28 cellular contexts compared by ENCODE assay signal in genomic region chr12:45853550-45853949, GRCh38.
DNase-seq lines count a peak whose midpoint lies in the region; ATAC-seq, FAIRE-seq and TF ChIP-seq lines count a peak whose summit lies in the region.
"Had no signal": no experiment of that assay in that cellular context is flagged by ENCODE, and none has a peak within 500 bp of the region (broad histone marks: within the 10 kb centered on the region; RNA-seq: fewer than 3 reads in every experiment).

No MANE protein-coding gene starts in this region.

- no peaks in the 10 kb centered on the region for H3K79me2 ChIP-seq in endothelial cell of umbilical vein (ENCODE audit: control insufficient read depth, insufficient read depth, low read length)

- no peak overlapping the region for H3K4me3 Mint-ChIP-seq in T-helper 17 cell
- no peak overlapping the region for H3K4me3 Mint-ChIP-seq in activated T-helper 17 cell treated with anti-CD3 and anti-CD28 coated beads, Interleukin-2, amount 50 U/mL, for 72 hours
- H3K4me3 Mint-ChIP-seq: CD14-positive monocyte; CD4-positive, alpha-beta memory T cell; CD4-positive, CD25-positive, alpha-beta regulatory T cell; CD8-positive, alpha-beta memory T cell had no signal

- 54 to 70% (median 64%) methylated on average over 3 of the region's 3 CpGs for WGBS in heart left ventricle, 4 donors

- TF ChIP-seq POLR2A in heart left ventricle (IDR thresholded peaks at IDR 0.05) (no peak), endothelial cell of umbilical vein (IDR thresholded peaks at IDR 0.05; ENCODE audit: low read depth, low read length) (no peak)

- H3K27ac Mint-ChIP-seq in T-helper 17 cell: peak overlapping the region; percentile 73
- H3K27ac Mint-ChIP-seq in activated T-helper 17 cell treated with anti-CD3 and anti-CD28 coated beads, Interleukin-2, amount 50 U/mL, for 72 hours: peak overlapping the region; percentile 40
- H3K27ac Mint-ChIP-seq: CD14-positive monocyte; CD4-positive, alpha-beta memory T cell had no signal

- intact Hi-C loops in heart left ventricle (cut with DNase I) (no loop called here), endothelial cell of umbilical vein (cut with micrococcal nuclease) (no loop called here)

- no TSS peak for BruUV-seq in endothelial cell of umbilical vein (replicated peaks; lab: Mats Ljungman, UMichigan)

- peaks cover 2% of the 10 kb centered on the region for H3K9me1 ChIP-seq in endothelial cell of umbilical vein (replicated peaks; ENCODE audit: control insufficient read depth, extremely low read depth, insufficient read depth, low read length)

- H3K27me3 ChIP-seq in heart left ventricle (no peaks in the 10 kb centered on the region), right atrium auricular region (no peaks in the 10 kb centered on the region), endothelial cell of umbilical vein (ENCODE audit: control insufficient read depth in 2 of 2, insufficient read depth in 2 of 2, low read length in 2 of 2) (no peaks in the 10 kb centered on the region), HAP-1 (ENCODE audit: low read depth) (no peaks in the 10 kb centered on the region)
- H3K27me3 ChIP-seq: BE2C, BLaER1 had no signal

- H4K20me1 ChIP-seq in endothelial cell of umbilical vein (replicated peaks; ENCODE audit: control insufficient read depth, extremely low read depth, insufficient read depth, low read length): no peaks in the 10 kb centered on the region

- H3K4me1 Mint-ChIP-seq in T-helper 17 cell: peaks cover 13% of the 10 kb centered on the region
- no peaks in the 10 kb centered on the region for H3K4me1 Mint-ChIP-seq in activated T-helper 17 cell treated with anti-CD3 and anti-CD28 coated beads, Interleukin-2, amount 50 U/mL, for 72 hours
- H3K4me1 Mint-ChIP-seq: CD14-positive monocyte had no signal

- in situ Hi-C loops in HAP-1 (cut with MboI; ENCODE audit: low sequenced_read_pairs): no loop called here

- H3K4me1 ChIP-seq in heart left ventricle (peaks cover 0 to 23% (median 11%) of the 10 kb centered on the region in 12 donors), right atrium auricular region (peaks cover 0 to 7% of the 10 kb centered on the region in 2 donors), endothelial cell of umbilical vein (ENCODE audit: control insufficient read depth, extremely low read depth, insufficient read depth, low read length) (no peaks in the 10 kb centered on the region), HAP-1 (no peaks in the 10 kb centered on the region)
- H3K4me1 ChIP-seq: BE2C, BLaER1 had no signal

- H3K9me3 ChIP-seq in heart left ventricle (no peaks in the 10 kb centered on the region), right atrium auricular region (no peaks in the 10 kb centered on the region), T-helper 17 cell (ENCODE audit: control insufficient read depth, low read length, poor library complexity, severe bottlenecking) (no peaks in the 10 kb centered on the region), endothelial cell of umbilical vein (replicated peaks; ENCODE audit: control insufficient read depth, insufficient read depth, low read length) (no peaks in the 10 kb centered on the region), HAP-1 (no peaks in the 10 kb centered on the region)
- H3K9me3 ChIP-seq: BE2C, BLaER1 had no signal

- DNase-seq in heart left ventricle (no peak), right atrium auricular region (ENCODE audit: low spot score) (no peak), T-helper 17 cell (no peak), endothelial cell of umbilical vein (ENCODE audit: low read depth, low spot score) (peak; percentile 9), HAP-1 (ENCODE audit: low spot score in 2 of 2) (no peak), NCI-H748 treated with DMSO at 0.1 percent for 48 hours (lab: John Stamatoyannopoulos, UW) (no peak)
- DNase-seq: 8988T; ACHN; BE2C; C1 segment of cervical spinal cord; CD4-positive, alpha-beta memory T cell; CD4-positive, CD25-positive, alpha-beta regulatory T cell; CD8-positive, alpha-beta memory T cell; COR-L47; DMS 273 treated with DMSO at 0.1 percent for 48 hours; DMS153; DMS53; DMS79; DND-41; EL; GDM1 had no signal

- no peak overlapping the region for H3K4me2 ChIP-seq in endothelial cell of umbilical vein (ENCODE audit: insufficient read depth, low read length)
- H3K4me2 ChIP-seq: BLaER1 had no signal

- H3K27ac ChIP-seq in heart left ventricle (peak overlapping the region in 2 of 12 donors; percentile 33 to 60), right atrium auricular region (no peak overlapping the region), endothelial cell of umbilical vein (ENCODE audit: insufficient read depth, low read depth, low read length) (no peak overlapping the region)
- H3K27ac ChIP-seq: BLaER1 had no signal

- H3K4me3 ChIP-seq in heart left ventricle (no peak overlapping the region), right atrium auricular region (no peak overlapping the region), endothelial cell of umbilical vein (replicated peaks in 1 of 3; ENCODE audit: insufficient read depth in 1 of 3, low read depth in 1 of 3, low read length in 3 of 3) (no peak overlapping the region), HAP-1 (no peak overlapping the region)
- H3K4me3 ChIP-seq: BLaER1, GM12878 had no signal

- H3K36me3 Mint-ChIP-seq in T-helper 17 cell (ENCODE audit: low read depth): peaks cover 20% of the 10 kb centered on the region
- H3K36me3 Mint-ChIP-seq in activated T-helper 17 cell treated with anti-CD3 and anti-CD28 coated beads, Interleukin-2, amount 50 U/mL, for 72 hours (ENCODE audit: low read depth): peaks cover 69% of the 10 kb centered on the region

- H2AFZ ChIP-seq in endothelial cell of umbilical vein (ENCODE audit: low read depth, low read length): no peak overlapping the region

- dilution Hi-C loops in endothelial cell of umbilical vein (cut with MboI; ENCODE audit: extremely low pct_ligation_motif_present, low sequenced_read_pairs): no loop called here

- no peak for TF ChIP-seq CTCF in heart left ventricle (IDR thresholded peaks at IDR 0.05)
- no peak for TF ChIP-seq CTCF in right atrium auricular region (IDR thresholded peaks at IDR 0.05)
- TF ChIP-seq CTCF in endothelial cell of umbilical vein (IDR thresholded peaks at IDR 0.05; ENCODE audit: extremely low read depth in 1 of 2, insufficient read depth in 1 of 2, low read depth in 1 of 2, low read length in 2 of 2): no peak

- ATAC-seq in heart left ventricle (peak in 3 of 4 donors; percentile 11 to 58 (median 43)), T-helper 17 cell (no peak)
- no peak for ATAC-seq in activated T-helper 17 cell treated with anti-CD3 and anti-CD28 coated beads, Interleukin-2, amount 50 U/mL, for 72 hours (replicated peaks)
- ATAC-seq: GM12878 had no signal

- H3K36me3 ChIP-seq in heart left ventricle (peaks cover 0 to 64% (median 43%) of the 10 kb centered on the region in 9 donors), right atrium auricular region (peaks cover 30% of the 10 kb centered on the region), endothelial cell of umbilical vein (ENCODE audit: control insufficient read depth in 2 of 2, extremely low read depth in 1 of 2, insufficient read depth in 2 of 2, low read length in 2 of 2) (peaks cover 14 to 19% of the 10 kb centered on the region in 2 experiments), HAP-1 (replicated peaks) (peaks cover 34% of the 10 kb centered on the region)

- POLR2A ChIA-PET in endothelial cell of umbilical vein (lab: Charles Lee): no interaction called here

- CTCF ChIA-PET in endothelial cell of umbilical vein (lab: Charles Lee): interaction anchor here (1.9 kb wide), 1 partner anchor 91 kb away, joined by 6 read pairs; no protein-coding TSS in a partner anchor

- no peak overlapping the region for H3K9ac ChIP-seq in endothelial cell of umbilical vein (replicated peaks; ENCODE audit: extremely low read depth, insufficient read depth, low read length)
- H3K9ac ChIP-seq: BLaER1 had no signal

- FAIRE-seq in endothelial cell of umbilical vein (lab: Jason Lieb, UNC): no peak
- FAIRE-seq: A204.1, GM12878, GM12892, GM18507 had no signal

- no peaks in the 10 kb centered on the region for H3K27me3 Mint-ChIP-seq in T-helper 17 cell
- H3K27me3 Mint-ChIP-seq in activated T-helper 17 cell treated with anti-CD3 and anti-CD28 coated beads, Interleukin-2, amount 50 U/mL, for 72 hours: no peaks in the 10 kb centered on the region
- H3K27me3 Mint-ChIP-seq: CD4-positive, alpha-beta memory T cell; CD4-positive, CD25-positive, alpha-beta regulatory T cell; CD8-positive, alpha-beta memory T cell had no signal

- no peaks in the 10 kb centered on the region for H3K9me3 Mint-ChIP-seq in activated T-helper 17 cell treated with anti-CD3 and anti-CD28 coated beads, Interleukin-2, amount 50 U/mL, for 72 hours
- H3K9me3 Mint-ChIP-seq: CD14-positive monocyte; CD4-positive, alpha-beta memory T cell; CD4-positive, CD25-positive, alpha-beta regulatory T cell; CD8-positive, alpha-beta memory T cell had no signal

TF ChIP-seq in endothelial cell of umbilical vein, 7 proteins besides CTCF, POLR2A, EP300 and RAD21:
- TF ChIP-seq JUN (IDR thresholded peaks at IDR 0.05; ENCODE audit: borderline replicate concordance, insufficient read depth, insufficient read length, low read depth) (no peak), POLR2AphosphoS5 (IDR thresholded peaks at IDR 0.05; ENCODE audit: insufficient read depth, low read depth, low read length) (no peak), MYC (IDR thresholded peaks at IDR 0.05; ENCODE audit: low read depth, low read length) (no peak), FOS (IDR thresholded peaks at IDR 0.05; ENCODE audit: borderline replicate concordance, insufficient read depth, low read length) (no peak), MAX (IDR thresholded peaks at IDR 0.05; ENCODE audit: insufficient read depth, insufficient read length) (no peak), EZH2 (IDR thresholded peaks at IDR 0.05; ENCODE audit: borderline replicate concordance, low read depth, low read length, severe bottlenecking) (no peak), GATA2 (IDR thresholded peaks at IDR 0.05; ENCODE audit: insufficient read depth, insufficient read length, low read depth, low read length) (no peak)

Comparison
In these comparisons a context has a peak if more than half of its experiments do, and no peak if none do; other contexts are left out.
1. ATAC-seq: peak in heart left ventricle (3 of 4); none in T-helper 17 cell (single experiment) and activated T-helper 17 cell treated with anti-CD3 and anti-CD28 coated beads, Interleukin-2, amount 50 U/mL, for 72 hours (single experiment).